ENCODE assay signal across 1 cellular context in the genomic region with DNA sequence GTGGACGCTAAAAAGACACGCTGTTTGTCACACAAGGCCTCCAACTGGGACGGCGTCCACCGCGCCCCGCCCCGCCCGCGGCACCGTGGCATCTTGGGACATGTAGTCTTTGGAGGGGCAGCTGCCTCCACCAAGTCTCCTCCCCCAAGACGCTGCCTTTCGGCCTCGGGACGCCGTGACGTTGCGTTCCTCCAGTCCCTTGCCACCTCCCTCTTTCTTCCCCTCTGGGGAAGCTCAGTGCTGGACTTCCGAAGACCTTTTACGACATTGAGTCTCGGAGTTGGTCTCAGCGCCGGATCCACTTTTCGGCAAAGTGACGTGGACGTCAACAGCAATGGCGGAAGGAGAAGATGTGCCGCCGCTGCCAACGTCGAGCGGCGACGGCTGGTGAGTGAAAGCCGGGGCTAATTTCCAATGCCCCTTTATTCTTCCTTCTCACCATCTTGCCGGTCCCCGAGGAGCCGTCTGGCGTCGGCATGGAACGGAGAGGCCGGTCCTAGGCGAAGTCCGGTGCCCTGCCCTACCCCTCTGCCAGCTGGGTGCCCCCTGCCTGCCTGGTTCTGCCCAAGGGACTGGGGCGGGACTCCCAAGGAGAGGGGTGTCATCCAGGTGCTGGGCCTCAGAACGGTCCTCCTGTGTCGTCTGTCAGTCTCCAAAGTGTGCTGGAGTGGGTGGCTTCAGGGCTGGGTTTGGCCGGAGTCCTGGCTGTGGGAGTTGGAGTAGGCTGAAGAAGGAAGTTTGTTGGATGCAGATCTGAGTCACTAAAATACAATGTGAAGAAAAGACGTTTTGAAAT.
TF ChIP-seq lines count a peak whose summit lies in the region.

Gene TBC1D23 (plus strand): TSS at position 308 of the 796 bp plus-strand sequence. CDS start 27 bp downstream, at position 335.

TF ChIP-seq in HepG2, 621 proteins besides CTCF, POLR2A, EP300 and RAD21 (continued from another document and continues in another):
- TF ChIP-seq, protein P1, sequence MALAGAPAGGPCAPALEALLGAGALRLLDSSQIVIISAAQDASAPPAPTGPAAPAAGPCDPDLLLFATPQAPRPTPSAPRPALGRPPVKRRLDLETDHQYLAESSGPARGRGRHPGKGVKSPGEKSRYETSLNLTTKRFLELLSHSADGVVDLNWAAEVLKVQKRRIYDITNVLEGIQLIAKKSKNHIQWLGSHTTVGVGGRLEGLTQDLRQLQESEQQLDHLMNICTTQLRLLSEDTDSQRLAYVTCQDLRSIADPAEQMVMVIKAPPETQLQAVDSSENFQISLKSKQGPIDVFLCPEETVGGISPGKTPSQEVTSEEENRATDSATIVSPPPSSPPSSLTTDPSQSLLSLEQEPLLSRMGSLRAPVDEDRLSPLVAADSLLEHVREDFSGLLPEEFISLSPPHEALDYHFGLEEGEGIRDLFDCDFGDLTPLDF (CRISPR knock-in tag; IDR thresholded peaks at IDR 0.05): peak; percentile 59; the same call in 1 of the 2 replicates
- TF ChIP-seq ZNF776 (CRISPR knock-in tag; IDR thresholded peaks at IDR 0.05) (peak; percentile 78; the same call in 1 of the 2 replicates), MEF2D (CRISPR knock-in tag; IDR thresholded peaks at IDR 0.05) (peak; percentile 27; the same call in 1 of the 2 replicates), NFE2L2 (IDR thresholded peaks at IDR 0.05; ENCODE audit: low read length) (no peak), SP1 (IDR thresholded peaks at IDR 0.05) (no peak), SP1 (CRISPR knock-in tag; IDR thresholded peaks at IDR 0.05) (peak; percentile 93), ZNF770 (CRISPR knock-in tag; IDR thresholded peaks at IDR 0.05) (peak; percentile 52), ZNF275 (CRISPR knock-in tag; IDR thresholded peaks at IDR 0.05; ENCODE audit: borderline replicate concordance) (peak; percentile 90; the same call in 1 of the 2 replicates), FOXP1 (IDR thresholded peaks at IDR 0.05) (no peak), FOXP1 (CRISPR knock-in tag; IDR thresholded peaks at IDR 0.05) (0 out of 2 replicates have a peak, but pooled peaks have one; percentile 31), SP2 (CRISPR knock-in tag; IDR thresholded peaks at IDR 0.05) (0 out of 2 replicates have a peak, but pooled peaks have one; percentile 26), ZNF792 (CRISPR knock-in tag; IDR thresholded peaks at IDR 0.05) (peak; percentile 42), GZF1 (CRISPR knock-in tag; IDR thresholded peaks at IDR 0.05) (no peak), ADNP (CRISPR knock-in tag; IDR thresholded peaks at IDR 0.05) (no peak), CEBPG (CRISPR knock-in tag; IDR thresholded peaks at IDR 0.05) (peak; percentile 14; the same call in 1 of the 2 replicates), RBFOX2 (IDR thresholded peaks at IDR 0.05; ENCODE audit: low read depth, low read length) (peak; percentile 79), RFX1 (IDR thresholded peaks at IDR 0.05) (no peak), PLRG1 (conservative IDR thresholded peaks at IDR 0.05) (no peak), PTBP1 (IDR thresholded peaks at IDR 0.05; ENCODE audit: low read depth, low read length, poor library complexity, severe bottlenecking) (no peak), LCORL (IDR thresholded peaks at IDR 0.05) (no peak), LCORL (CRISPR knock-in tag; IDR thresholded peaks at IDR 0.05) (peak; percentile 13; the same call in 1 of the 2 replicates), ZFP1 (CRISPR knock-in tag; IDR thresholded peaks at IDR 0.05) (no peak), POLR2G (IDR thresholded peaks at IDR 0.05; ENCODE audit: low read depth, low read length) (peak; percentile 83), NPAS2 (CRISPR knock-in tag; IDR thresholded peaks at IDR 0.05; ENCODE audit: borderline replicate concordance) (no peak), KLF9 (CRISPR knock-in tag; IDR thresholded peaks at IDR 0.05; ENCODE audit: low read depth) (0 out of 2 replicates have a peak, but pooled peaks have one; percentile 76), MED13 (CRISPR knock-in tag; IDR thresholded peaks at IDR 0.05) (peak; percentile 57; the same call in 1 of the 2 replicates), MAX (IDR thresholded peaks at IDR 0.05) (peak; percentile 76), HIVEP1 (CRISPR knock-in tag; IDR thresholded peaks at IDR 0.05) (peak; percentile 88), ZC3H4 (CRISPR knock-in tag; IDR thresholded peaks at IDR 0.05; ENCODE audit: borderline replicate concordance) (no peak), FOXP4 (CRISPR knock-in tag; IDR thresholded peaks at IDR 0.05) (peak; percentile 73), ZNF234 (CRISPR knock-in tag; conservative IDR thresholded peaks at IDR 0.05) (0 out of 2 replicates have a peak, but pooled peaks have one; percentile 47), ZFX (CRISPR knock-in tag; IDR thresholded peaks at IDR 0.05; ENCODE audit: low read depth) (peak; percentile 98), TBX2 (CRISPR knock-in tag; IDR thresholded peaks at IDR 0.05; ENCODE audit: borderline replicate concordance) (peak; percentile 61; the same call in 1 of the 2 replicates)
- TF ChIP-seq, protein P2, sequence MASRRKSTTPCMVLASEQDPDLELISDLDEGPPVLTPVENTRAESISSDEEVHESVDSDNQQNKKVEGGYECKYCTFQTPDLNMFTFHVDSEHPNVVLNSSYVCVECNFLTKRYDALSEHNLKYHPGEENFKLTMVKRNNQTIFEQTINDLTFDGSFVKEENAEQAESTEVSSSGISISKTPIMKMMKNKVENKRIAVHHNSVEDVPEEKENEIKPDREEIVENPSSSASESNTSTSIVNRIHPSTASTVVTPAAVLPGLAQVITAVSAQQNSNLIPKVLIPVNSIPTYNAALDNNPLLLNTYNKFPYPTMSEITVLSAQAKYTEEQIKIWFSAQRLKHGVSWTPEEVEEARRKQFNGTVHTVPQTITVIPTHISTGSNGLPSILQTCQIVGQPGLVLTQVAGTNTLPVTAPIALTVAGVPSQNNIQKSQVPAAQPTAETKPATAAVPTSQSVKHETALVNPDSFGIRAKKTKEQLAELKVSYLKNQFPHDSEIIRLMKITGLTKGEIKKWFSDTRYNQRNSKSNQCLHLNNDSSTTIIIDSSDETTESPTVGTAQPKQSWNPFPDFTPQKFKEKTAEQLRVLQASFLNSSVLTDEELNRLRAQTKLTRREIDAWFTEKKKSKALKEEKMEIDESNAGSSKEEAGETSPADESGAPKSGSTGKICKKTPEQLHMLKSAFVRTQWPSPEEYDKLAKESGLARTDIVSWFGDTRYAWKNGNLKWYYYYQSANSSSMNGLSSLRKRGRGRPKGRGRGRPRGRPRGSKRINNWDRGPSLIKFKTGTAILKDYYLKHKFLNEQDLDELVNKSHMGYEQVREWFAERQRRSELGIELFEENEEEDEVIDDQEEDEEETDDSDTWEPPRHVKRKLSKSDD (CRISPR knock-in tag; IDR thresholded peaks at IDR 0.05; ENCODE audit: low read depth): peak; percentile 93
- TF ChIP-seq, protein P3, sequence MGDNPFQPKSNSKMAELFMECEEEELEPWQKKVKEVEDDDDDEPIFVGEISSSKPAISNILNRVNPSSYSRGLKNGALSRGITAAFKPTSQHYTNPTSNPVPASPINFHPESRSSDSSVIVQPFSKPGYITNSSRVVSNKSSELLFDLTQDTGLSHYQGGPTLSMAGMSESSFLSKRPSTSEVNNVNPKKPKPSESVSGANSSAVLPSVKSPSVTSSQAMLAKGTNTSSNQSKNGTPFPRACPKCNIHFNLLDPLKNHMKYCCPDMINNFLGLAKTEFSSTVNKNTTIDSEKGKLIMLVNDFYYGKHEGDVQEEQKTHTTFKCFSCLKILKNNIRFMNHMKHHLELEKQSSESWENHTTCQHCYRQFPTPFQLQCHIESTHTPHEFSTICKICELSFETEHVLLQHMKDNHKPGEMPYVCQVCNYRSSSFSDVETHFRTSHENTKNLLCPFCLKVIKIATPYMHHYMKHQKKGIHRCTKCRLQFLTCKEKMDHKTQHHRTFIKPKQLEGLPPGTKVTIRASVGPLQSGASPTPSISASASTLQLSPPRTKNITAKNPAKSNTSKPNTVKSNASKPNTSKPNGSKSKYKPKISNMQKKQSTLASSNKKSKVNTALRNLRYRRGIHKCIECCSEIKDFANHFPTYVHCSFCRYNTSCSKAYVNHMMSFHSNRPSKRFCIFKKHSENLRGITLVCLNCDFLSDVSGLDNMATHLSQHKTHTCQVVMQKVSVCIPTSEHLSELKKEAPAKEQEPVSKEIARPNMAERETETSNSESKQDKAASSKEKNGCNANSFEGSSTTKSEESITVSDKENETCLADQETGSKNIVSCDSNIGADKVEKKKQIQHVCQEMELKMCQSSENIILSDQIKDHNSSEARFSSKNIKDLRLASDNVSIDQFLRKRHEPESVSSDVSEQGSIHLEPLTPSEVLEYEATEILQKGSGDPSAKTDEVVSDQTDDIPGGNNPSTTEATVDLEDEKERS (CRISPR knock-in tag; IDR thresholded peaks at IDR 0.05): no peak
- TF ChIP-seq, protein P4, sequence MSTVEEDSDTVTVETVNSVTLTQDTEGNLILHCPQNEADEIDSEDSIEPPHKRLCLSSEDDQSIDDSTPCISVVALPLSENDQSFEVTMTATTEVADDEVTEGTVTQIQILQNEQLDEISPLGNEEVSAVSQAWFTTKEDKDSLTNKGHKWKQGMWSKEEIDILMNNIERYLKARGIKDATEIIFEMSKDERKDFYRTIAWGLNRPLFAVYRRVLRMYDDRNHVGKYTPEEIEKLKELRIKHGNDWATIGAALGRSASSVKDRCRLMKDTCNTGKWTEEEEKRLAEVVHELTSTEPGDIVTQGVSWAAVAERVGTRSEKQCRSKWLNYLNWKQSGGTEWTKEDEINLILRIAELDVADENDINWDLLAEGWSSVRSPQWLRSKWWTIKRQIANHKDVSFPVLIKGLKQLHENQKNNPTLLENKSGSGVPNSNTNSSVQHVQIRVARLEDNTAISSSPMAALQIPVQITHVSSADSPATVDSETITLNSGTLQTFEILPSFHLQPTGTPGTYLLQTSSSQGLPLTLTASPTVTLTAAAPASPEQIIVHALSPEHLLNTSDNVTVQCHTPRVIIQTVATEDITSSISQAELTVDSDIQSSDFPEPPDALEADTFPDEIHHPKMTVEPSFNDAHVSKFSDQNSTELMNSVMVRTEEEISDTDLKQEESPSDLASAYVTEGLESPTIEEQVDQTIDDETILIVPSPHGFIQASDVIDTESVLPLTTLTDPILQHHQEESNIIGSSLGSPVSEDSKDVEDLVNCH (CRISPR knock-in tag; IDR thresholded peaks at IDR 0.05): peak; percentile 90; the same call in 1 of the 2 replicates
- TF ChIP-seq, protein P5, sequence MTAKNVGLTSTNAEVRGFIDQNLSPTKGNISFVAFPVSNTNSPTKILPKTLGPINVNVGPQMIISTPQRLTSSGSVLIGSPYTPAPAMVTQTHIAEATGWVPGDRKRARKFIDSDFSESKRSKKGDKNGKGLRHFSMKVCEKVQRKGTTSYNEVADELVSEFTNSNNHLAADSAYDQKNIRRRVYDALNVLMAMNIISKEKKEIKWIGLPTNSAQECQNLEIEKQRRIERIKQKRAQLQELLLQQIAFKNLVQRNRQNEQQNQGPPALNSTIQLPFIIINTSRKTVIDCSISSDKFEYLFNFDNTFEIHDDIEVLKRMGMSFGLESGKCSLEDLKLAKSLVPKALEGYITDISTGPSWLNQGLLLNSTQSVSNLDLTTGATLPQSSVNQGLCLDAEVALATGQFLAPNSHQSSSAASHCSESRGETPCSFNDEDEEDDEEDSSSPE (CRISPR knock-in tag; IDR thresholded peaks at IDR 0.05): peak; percentile 78
- TF ChIP-seq, protein P6, sequence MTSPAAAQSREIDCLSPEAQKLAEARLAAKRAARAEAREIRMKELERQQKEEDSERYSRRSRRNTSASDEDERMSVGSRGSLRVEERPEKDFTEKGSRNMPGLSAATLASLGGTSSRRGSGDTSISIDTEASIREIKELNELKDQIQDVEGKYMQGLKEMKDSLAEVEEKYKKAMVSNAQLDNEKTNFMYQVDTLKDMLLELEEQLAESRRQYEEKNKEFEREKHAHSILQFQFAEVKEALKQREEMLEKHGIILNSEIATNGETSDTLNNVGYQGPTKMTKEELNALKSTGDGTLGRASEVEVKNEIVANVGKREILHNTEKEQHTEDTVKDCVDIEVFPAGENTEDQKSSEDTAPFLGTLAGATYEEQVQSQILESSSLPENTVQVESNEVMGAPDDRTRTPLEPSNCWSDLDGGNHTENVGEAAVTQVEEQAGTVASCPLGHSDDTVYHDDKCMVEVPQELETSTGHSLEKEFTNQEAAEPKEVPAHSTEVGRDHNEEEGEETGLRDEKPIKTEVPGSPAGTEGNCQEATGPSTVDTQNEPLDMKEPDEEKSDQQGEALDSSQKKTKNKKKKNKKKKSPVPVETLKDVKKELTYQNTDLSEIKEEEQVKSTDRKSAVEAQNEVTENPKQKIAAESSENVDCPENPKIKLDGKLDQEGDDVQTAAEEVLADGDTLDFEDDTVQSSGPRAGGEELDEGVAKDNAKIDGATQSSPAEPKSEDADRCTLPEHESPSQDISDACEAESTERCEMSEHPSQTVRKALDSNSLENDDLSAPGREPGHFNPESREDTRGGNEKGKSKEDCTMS (CRISPR knock-in tag; conservative IDR thresholded peaks at IDR 0.05): no peak
